ENCODE assay signal across 17 cellular contexts in the genomic region with DNA sequence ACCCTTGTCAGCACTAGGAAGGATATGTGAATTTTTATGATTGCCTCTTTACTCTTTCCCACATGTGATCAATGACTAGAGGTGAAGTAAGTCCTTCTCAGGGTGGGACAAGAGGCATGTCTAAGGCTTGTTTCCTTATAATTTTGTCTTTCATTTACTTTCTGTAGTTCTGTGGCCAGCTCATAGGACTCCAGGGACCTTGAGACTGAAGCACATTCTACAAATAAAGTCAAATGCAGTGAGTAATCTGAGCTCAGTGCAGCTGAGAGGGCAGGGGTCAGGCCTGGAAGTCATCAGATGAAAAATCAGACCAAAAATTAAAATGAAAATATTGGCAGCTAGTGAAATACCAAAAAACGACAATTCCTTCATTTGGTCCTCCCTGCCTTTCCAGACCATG.
DNase-seq lines count a peak whose midpoint lies in the region; ATAC-seq and TF ChIP-seq lines count a peak whose summit lies in the region.
"Had no signal": no experiment of that assay in that cellular context is flagged by ENCODE, and none has a peak within 500 bp of the region (broad histone marks: within the 10 kb centered on the region; RNA-seq: fewer than 3 reads in every experiment).

No MANE protein-coding gene starts in this region.

- intact Hi-C loops in heart right ventricle (cut with DNase I) (no loop called here), vagina (cut with DNase I) (no loop called here)

- H2AK5ac ChIP-seq in trophoblast cell (ENCODE audit: low read length) = peak overlapping the region; percentile 53

- H3K4me3 ChIP-seq in choroid plexus epithelial cell (ENCODE audit: low read depth, low read length) (no peak overlapping the region), heart right ventricle (no peak overlapping the region), trophoblast cell (ENCODE audit: low read depth, low read length) (no peak overlapping the region), vagina (no peak overlapping the region)
- H3K4me3 ChIP-seq: BLaER1 treated with 17β-estradiol and CSF1 and Interleukin-3, amounts not matched to agents 10 nM and 100 nM; GM12878 had no signal

- no peak overlapping the region for H4K12ac ChIP-seq in trophoblast cell (ENCODE audit: low read depth, low read length)

- DNase-seq in choroid plexus epithelial cell (ENCODE audit: low read depth) (peak; percentile 26), heart right ventricle (peak; percentile 25 to 58), trophoblast cell (no peak), vagina (ENCODE audit: extremely low spot score in 2 of 2) (no peak), Kasumi-1 (lab: John Stamatoyannopoulos, UW) (no peak)
- no peak for DNase-seq in stimulated activated CD8-positive, alpha-beta memory T cell treated with anti-CD3 and anti-CD28 coated beads, Interleukin-4, amount 100 ng/mL, for 48 hours
- DNase-seq: activated CD4-positive, alpha-beta T cell treated with anti-CD3 and anti-CD28 coated beads, Interleukin-2, amount 50 U/mL, for 48 hours; activated naive CD4-positive, alpha-beta T cell; activated T-cell treated with anti-CD3 and anti-CD28 coated beads for 4 hours; head of caudate nucleus; NCI-H1105 treated with DMSO at 0.1 percent for 48 hours; NCI-H526; stimulated activated CD4-positive, alpha-beta T cell treated with anti-CD3 and anti-CD28 coated beads, Interleukin-2, amount 100 ng/mL, for 24 hours; substantia nigra had no signal

- H3K4me1 ChIP-seq in heart right ventricle (peaks cover 0 to 23% (median 5%) of the 10 kb centered on the region in 9 donors), trophoblast cell (ENCODE audit: control insufficient read depth in 1 of 2, insufficient read depth in 2 of 2, low read length in 2 of 2) (peaks cover 7 to 11% of the 10 kb centered on the region in 2 experiments), vagina (no peaks in the 10 kb centered on the region)
- H3K4me1 ChIP-seq: BLaER1 treated with 17β-estradiol and CSF1 and Interleukin-3, amounts not matched to agents 10 nM and 100 nM had no signal

- H3K18ac ChIP-seq in trophoblast cell (ENCODE audit: low read length) = no peak overlapping the region

- TF ChIP-seq CTCF in choroid plexus epithelial cell (conservative IDR thresholded peaks at IDR 0.05; ENCODE audit: low read depth, low read length) = no peak
- TF ChIP-seq CTCF in heart right ventricle (IDR thresholded peaks at IDR 0.05) = no peak
- no peak for TF ChIP-seq CTCF in vagina (IDR thresholded peaks at IDR 0.05)

- H3K23ac ChIP-seq in trophoblast cell (ENCODE audit: low read length) = no peak overlapping the region

- H3K79me1 ChIP-seq in trophoblast cell (ENCODE audit: low read length) = peaks cover 2% of the 10 kb centered on the region

- peak overlapping the region; percentile 18 for H2BK120ac ChIP-seq in trophoblast cell (ENCODE audit: insufficient read depth, low read length, poor library complexity)

- ATAC-seq in heart right ventricle = peak; percentile 68 to 90 (median 81)
- no peak for ATAC-seq in HG02678 (IDR thresholded peaks at IDR 0.05; ENCODE audit: unreplicated experiment)
- ATAC-seq: GM12878 had no signal

- no peaks in the 10 kb centered on the region for H3K79me2 ChIP-seq in trophoblast cell (ENCODE audit: control insufficient read depth, insufficient read depth, low read length, poor library complexity)

- H3K4ac ChIP-seq in trophoblast cell (ENCODE audit: low read depth, low read length) = no peak overlapping the region

- H4K91ac ChIP-seq in trophoblast cell (ENCODE audit: low read depth, low read length) = peak overlapping the region; percentile 21

- H3K14ac ChIP-seq in trophoblast cell (ENCODE audit: low read length) = no peak overlapping the region

- no peaks in the 10 kb centered on the region for H3K36me3 ChIP-seq in heart right ventricle
- H3K36me3 ChIP-seq in trophoblast cell (ENCODE audit: control insufficient read depth in 1 of 2, insufficient read depth in 2 of 2, low read length in 2 of 2) = no peaks in the 10 kb centered on the region
- no peaks in the 10 kb centered on the region for H3K36me3 ChIP-seq in vagina
- H3K36me3 ChIP-seq: BLaER1 treated with 17β-estradiol and CSF1 and Interleukin-3, amounts not matched to agents 10 nM and 100 nM had no signal

- H3K27me3 ChIP-seq in heart right ventricle (no peaks in the 10 kb centered on the region), trophoblast cell (ENCODE audit: insufficient read depth, low read length) (no peaks in the 10 kb centered on the region), vagina (no peaks in the 10 kb centered on the region)
- H3K27me3 ChIP-seq: BLaER1 treated with 17β-estradiol and CSF1 and Interleukin-3, amounts not matched to agents 10 nM and 100 nM had no signal

- H2BK12ac ChIP-seq in trophoblast cell (ENCODE audit: low read length) = peak overlapping the region; percentile 52

- H2BK5ac ChIP-seq in trophoblast cell (ENCODE audit: low read depth, low read length, poor library complexity) = no peak overlapping the region

- H3K27ac ChIP-seq in heart right ventricle (peak overlapping the region in 9 of 10 donors; percentile 6 to 84 (median 55)), trophoblast cell (ENCODE audit: low read depth, low read length) (peak overlapping the region; percentile 12), vagina (peak overlapping the region; percentile 52)
- H3K27ac ChIP-seq: BLaER1 treated with 17β-estradiol and CSF1 and Interleukin-3, amounts not matched to agents 10 nM and 100 nM had no signal

- peak overlapping the region; percentile 41 for H4K8ac ChIP-seq in trophoblast cell (ENCODE audit: low read depth, low read length)

- no peak overlapping the region for H3K9ac ChIP-seq in trophoblast cell (ENCODE audit: low read length)
- H3K9ac ChIP-seq: BLaER1 treated with 17β-estradiol and CSF1 and Interleukin-3, amounts not matched to agents 10 nM and 100 nM had no signal

- no peak overlapping the region for H2AFZ ChIP-seq in trophoblast cell (ENCODE audit: insufficient read depth, low read length, poor library complexity)

- no peaks in the 10 kb centered on the region for H3K9me3 ChIP-seq in heart right ventricle
- peaks cover 1% of the 10 kb centered on the region for H3K9me3 ChIP-seq in trophoblast cell (ENCODE audit: insufficient read depth, low read depth, low read length)
- H3K9me3 ChIP-seq in vagina = no peaks in the 10 kb centered on the region
- H3K9me3 ChIP-seq: BLaER1 treated with 17β-estradiol and CSF1 and Interleukin-3, amounts not matched to agents 10 nM and 100 nM had no signal

- H3K4me2 ChIP-seq in trophoblast cell (ENCODE audit: low read length) = no peak overlapping the region
- H3K4me2 ChIP-seq: BLaER1 treated with 17β-estradiol and CSF1 and Interleukin-3, amounts not matched to agents 10 nM and 100 nM had no signal

- WGBS in heart right ventricle, 2 donors = 60 to 69% methylated on average over 1 of the region's 1 CpG
- no CpG with 5 or more reads among the region's 1 CpG for whole genome bisulfite sequencing in trophoblast cell (ENCODE audit: extremely low coverage, insufficient coverage, insufficient read length)

- TF ChIP-seq POLR2A in vagina (IDR thresholded peaks at IDR 0.05) = no peak

Comparison
In these comparisons a context has a peak if more than half of its experiments do, and no peak if none do; other contexts are left out.
1. DNase-seq: peak in choroid plexus epithelial cell (single experiment) and heart right ventricle (2 of 2); none in trophoblast cell (0 of 2), vagina (0 of 2), stimulated activated CD8-positive, alpha-beta memory T cell treated with anti-CD3 and anti-CD28 coated beads, Interleukin-4, amount 100 ng/mL, for 48 hours (single experiment) and Kasumi-1 (0 of 2).
2. Peak in every context shown above with its lines, with median percentiles within 50 percentile points of each other: H3K27ac ChIP-seq.